ENCODE assay signal across 26 cellular contexts in genomic region chr6:1496836-1497592, GRCh38.
A peak's percentile ranks its signal among the peaks of the same experiment; 100 is the strongest.
DNase-seq lines count a peak whose midpoint lies in the region; ATAC-seq and TF ChIP-seq lines count a peak whose summit lies in the region.
"Had no signal": no experiment of that assay in that cellular context is flagged by ENCODE, and none has a peak within 500 bp of the region (broad histone marks: within the 10 kb centered on the region; RNA-seq: fewer than 3 reads in every experiment).

No MANE protein-coding gene starts in this region.

- DNase-seq in Right ventricle myocardium inferior (ENCODE audit: missing footprints) (no peak), left ventricle myocardium inferior (no peak), NCI-H2171 (lab: John Stamatoyannopoulos, UW) (peak; percentile 92), foreskin keratinocyte (no peak), stomach (no peak), caudate nucleus (lab: John Stamatoyannopoulos, UW) (no peak)
- DNase-seq: activated CD4-positive, alpha-beta T cell treated with anti-CD3 and anti-CD28 coated beads, Interleukin-2, amount 50 U/mL, for 4 hours; activated CD8-positive, alpha-beta memory T cell treated with anti-CD3 and anti-CD28 coated beads, Interleukin-2, amount 10 ng/mL, durations not matched to agents 7 days and 5 days; activated naive CD8-positive, alpha-beta T cell treated with anti-CD3 and anti-CD28 coated beads, Interleukin-2, amount 50 U/mL, for 24 hours; activated T-cell treated with anti-CD3 and anti-CD28 coated beads, Interleukin-2, amount 50 U/mL, for 48 hours; AML-193; CD4-positive, alpha-beta T cell; effector memory CD8-positive, alpha-beta T cell; Kasumi-1; NCI-H226; OCI-M1; stimulated activated CD4-positive, alpha-beta T cell treated with anti-CD3 and anti-CD28 coated beads, Interleukin-4, amount 100 ng/mL, for 1 hour; T-helper 17 cell had no signal

- no peaks in the 10 kb centered on the region for H3K36me3 ChIP-seq in left ventricle myocardium inferior
- H3K36me3 ChIP-seq in stomach, result no peaks in the 10 kb centered on the region
- H3K36me3 ChIP-seq: cardiac muscle cell, tibial nerve had no signal

- 80 to 88% (median 83%) methylated on average over 8 to 11 of the region's 11 CpGs for WGBS in stomach, 5 donors

- ATAC-seq in Right ventricle myocardium inferior (peak; percentile 8), foreskin keratinocyte (peak; percentile 38), GM18519 (IDR thresholded peaks at IDR 0.05; ENCODE audit: low FRiP score, unreplicated experiment) (no peak), GM18870 (IDR thresholded peaks at IDR 0.05; ENCODE audit: unreplicated experiment) (no peak)
- ATAC-seq: activated CD4-positive, CD25-positive, alpha-beta regulatory T cell treated with anti-CD3 and anti-CD28 coated beads, Interleukin-2, amount 50 U/mL, for 24 hours; activated CD8-positive, alpha-beta memory T cell treated with anti-CD3 and anti-CD28 coated beads, Interleukin-2, amount 10 ng/mL, durations not matched to agents 7 days and 5 days; activated naive CD8-positive, alpha-beta T cell treated with anti-CD3 and anti-CD28 coated beads, Interleukin-2, amount 50 U/mL, for 24 hours; effector memory CD8-positive, alpha-beta T cell; HCT116; sciatic nerve; SK-N-SH treated with all-trans-retinoic acid at 6 μM for 48 hours; T-helper 17 cell had no signal

- no peak overlapping the region for H3K27ac ChIP-seq in left ventricle myocardium inferior (replicated peaks)
- no peak overlapping the region for H3K27ac ChIP-seq in foreskin keratinocyte
- H3K27ac ChIP-seq in stomach, result peak overlapping the region in 1 of 5 donors; percentile 40
- no peak overlapping the region for H3K27ac ChIP-seq in caudate nucleus (ENCODE audit: low read depth, low read length)
- H3K27ac ChIP-seq: cardiac muscle cell, tibial nerve had no signal

- H3K4me1 ChIP-seq in left ventricle myocardium inferior (no peaks in the 10 kb centered on the region), foreskin keratinocyte (no peaks in the 10 kb centered on the region), stomach (peaks cover 0 to 7% (median 0%) of the 10 kb centered on the region in 4 donors)

- peak; percentile 34 for TF ChIP-seq EP300 in stomach (IDR thresholded peaks at IDR 0.05)

- H3K9me3 ChIP-seq in left ventricle myocardium inferior (replicated peaks) (peaks cover 14% of the 10 kb centered on the region), stomach (peaks cover 0 to 10% (median 7%) of the 10 kb centered on the region in 4 donors)

- TF ChIP-seq CTCF in left ventricle myocardium inferior (IDR thresholded peaks at IDR 0.05; ENCODE audit: borderline replicate concordance) (no peak), foreskin keratinocyte (conservative IDR thresholded peaks at IDR 0.05) (no peak), stomach (IDR thresholded peaks at IDR 0.05) (no peak)

- TF ChIP-seq POLR2A in stomach (IDR thresholded peaks at IDR 0.05), result no peak

- H3K27me3 ChIP-seq in left ventricle myocardium inferior (ENCODE audit: low read depth) (peaks cover 16% of the 10 kb centered on the region), foreskin keratinocyte (no peaks in the 10 kb centered on the region), stomach (peaks cover 0 to 9% (median 0%) of the 10 kb centered on the region in 3 donors)
- H3K27me3 ChIP-seq: cardiac muscle cell, tibial nerve had no signal

- intact Hi-C loops in Right ventricle myocardium inferior (cut with DNase I) (no loop called here), left ventricle myocardium inferior (cut with micrococcal nuclease) (no loop called here), stomach (cut with DNase I; ENCODE audit: low total_unique reads) (no loop called here)

- H3K4me3 ChIP-seq in left ventricle myocardium inferior (no peak overlapping the region), stomach (no peak overlapping the region)
- H3K4me3 ChIP-seq: cardiac muscle cell, tibial nerve had no signal

Comparison
In these comparisons a context has a peak if more than half of its experiments do, and no peak if none do; other contexts are left out.
1. ATAC-seq: peak in Right ventricle myocardium inferior (single experiment) and foreskin keratinocyte (single experiment); none in GM18519 (single experiment) and GM18870 (single experiment).